1 cellular context compared by ENCODE assay signal in the genomic region with DNA sequence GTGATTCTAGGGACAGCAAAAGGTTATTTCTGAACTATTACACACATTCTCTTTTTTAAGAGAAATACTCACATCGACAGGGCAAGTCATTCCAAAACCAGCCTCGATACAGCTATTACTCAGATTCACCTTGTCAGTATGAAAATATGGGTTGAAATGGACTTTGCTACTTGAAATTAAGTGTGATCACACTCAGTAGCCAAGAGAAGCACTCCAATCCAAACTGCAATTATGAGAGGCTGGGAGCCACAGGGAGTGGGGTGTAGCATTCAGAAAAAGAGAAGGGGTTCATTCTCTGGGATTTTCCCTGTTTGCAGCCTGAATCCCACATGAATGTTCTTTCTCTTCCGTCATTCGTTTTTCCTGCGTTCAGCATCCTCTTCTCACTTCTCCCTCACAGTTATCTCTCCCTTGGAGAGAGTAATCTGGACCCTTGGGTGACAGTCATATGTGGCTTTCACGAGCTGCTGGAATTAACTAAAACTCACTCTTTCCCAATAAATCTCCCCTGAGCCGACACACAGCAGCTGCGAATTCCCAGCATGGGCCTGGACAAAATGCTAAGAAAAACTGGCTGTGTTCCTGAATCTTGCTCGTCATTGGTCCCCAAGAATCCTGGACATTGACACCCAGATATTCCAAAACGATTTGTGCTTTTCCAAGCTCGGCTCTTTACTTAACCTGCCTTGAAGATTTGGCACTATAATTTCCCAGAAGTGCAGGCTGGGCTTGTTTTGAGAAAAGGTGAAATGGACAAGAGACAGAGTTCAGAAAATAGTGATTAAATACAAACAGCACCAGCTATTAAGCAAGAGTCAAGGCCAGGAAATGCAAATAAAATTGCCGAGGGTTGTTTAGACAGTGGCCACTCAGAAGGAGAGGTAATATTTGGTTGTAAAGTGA.
TF ChIP-seq lines count a peak whose summit lies in the region.

No MANE protein-coding gene starts in this region.

TF ChIP-seq in GM12878, 131 proteins besides CTCF, POLR2A, EP300 and RAD21 (continued from another document):
- TF ChIP-seq, protein P1, sequence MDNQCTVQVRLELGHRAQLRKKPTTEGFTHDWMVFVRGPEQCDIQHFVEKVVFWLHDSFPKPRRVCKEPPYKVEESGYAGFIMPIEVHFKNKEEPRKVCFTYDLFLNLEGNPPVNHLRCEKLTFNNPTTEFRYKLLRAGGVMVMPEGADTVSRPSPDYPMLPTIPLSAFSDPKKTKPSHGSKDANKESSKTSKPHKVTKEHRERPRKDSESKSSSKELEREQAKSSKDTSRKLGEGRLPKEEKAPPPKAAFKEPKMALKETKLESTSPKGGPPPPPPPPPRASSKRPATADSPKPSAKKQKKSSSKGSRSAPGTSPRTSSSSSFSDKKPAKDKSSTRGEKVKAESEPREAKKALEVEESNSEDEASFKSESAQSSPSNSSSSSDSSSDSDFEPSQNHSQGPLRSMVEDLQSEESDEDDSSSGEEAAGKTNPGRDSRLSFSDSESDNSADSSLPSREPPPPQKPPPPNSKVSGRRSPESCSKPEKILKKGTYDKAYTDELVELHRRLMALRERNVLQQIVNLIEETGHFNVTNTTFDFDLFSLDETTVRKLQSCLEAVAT (IDR thresholded peaks at IDR 0.05) = peak; percentile 26; the same call in 1 of the 2 replicates
- peak; percentile 1; the same call in 1 of the 2 replicates for TF ChIP-seq CBX5 (IDR thresholded peaks at IDR 0.05; ENCODE audit: low read depth)
- TF ChIP-seq ZNF384 (IDR thresholded peaks at IDR 0.05; ENCODE audit: borderline replicate concordance, low read depth, low read length) = no peak
- TF ChIP-seq GABPA (IDR thresholded peaks at IDR 0.05; ENCODE audit: low read depth) = peak; percentile 74
- peak; percentile 44; the same call in 1 of the 2 replicates for TF ChIP-seq SPI1 (IDR thresholded peaks at IDR 0.05; ENCODE audit: borderline replicate concordance, insufficient read depth, low read depth, low read length)
- peak; percentile 95 for TF ChIP-seq PML (IDR thresholded peaks at IDR 0.05; ENCODE audit: low read length)
- TF ChIP-seq NFIC (IDR thresholded peaks at IDR 0.05; ENCODE audit: low read depth, low read length) = peak; percentile 100
- peak; percentile 96 for TF ChIP-seq EED (IDR thresholded peaks at IDR 0.05; ENCODE audit: low read depth)
- TF ChIP-seq, protein P2, sequence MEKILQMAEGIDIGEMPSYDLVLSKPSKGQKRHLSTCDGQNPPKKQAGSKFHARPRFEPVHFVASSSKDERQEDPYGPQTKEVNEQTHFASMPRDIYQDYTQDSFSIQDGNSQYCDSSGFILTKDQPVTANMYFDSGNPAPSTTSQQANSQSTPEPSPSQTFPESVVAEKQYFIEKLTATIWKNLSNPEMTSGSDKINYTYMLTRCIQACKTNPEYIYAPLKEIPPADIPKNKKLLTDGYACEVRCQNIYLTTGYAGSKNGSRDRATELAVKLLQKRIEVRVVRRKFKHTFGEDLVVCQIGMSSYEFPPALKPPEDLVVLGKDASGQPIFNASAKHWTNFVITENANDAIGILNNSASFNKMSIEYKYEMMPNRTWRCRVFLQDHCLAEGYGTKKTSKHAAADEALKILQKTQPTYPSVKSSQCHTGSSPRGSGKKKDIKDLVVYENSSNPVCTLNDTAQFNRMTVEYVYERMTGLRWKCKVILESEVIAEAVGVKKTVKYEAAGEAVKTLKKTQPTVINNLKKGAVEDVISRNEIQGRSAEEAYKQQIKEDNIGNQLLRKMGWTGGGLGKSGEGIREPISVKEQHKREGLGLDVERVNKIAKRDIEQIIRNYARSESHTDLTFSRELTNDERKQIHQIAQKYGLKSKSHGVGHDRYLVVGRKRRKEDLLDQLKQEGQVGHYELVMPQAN (conservative IDR thresholded peaks at IDR 0.05) = 0 out of 2 replicates have a peak, but pooled peaks have one; percentile 14
- TF ChIP-seq, protein P3, sequence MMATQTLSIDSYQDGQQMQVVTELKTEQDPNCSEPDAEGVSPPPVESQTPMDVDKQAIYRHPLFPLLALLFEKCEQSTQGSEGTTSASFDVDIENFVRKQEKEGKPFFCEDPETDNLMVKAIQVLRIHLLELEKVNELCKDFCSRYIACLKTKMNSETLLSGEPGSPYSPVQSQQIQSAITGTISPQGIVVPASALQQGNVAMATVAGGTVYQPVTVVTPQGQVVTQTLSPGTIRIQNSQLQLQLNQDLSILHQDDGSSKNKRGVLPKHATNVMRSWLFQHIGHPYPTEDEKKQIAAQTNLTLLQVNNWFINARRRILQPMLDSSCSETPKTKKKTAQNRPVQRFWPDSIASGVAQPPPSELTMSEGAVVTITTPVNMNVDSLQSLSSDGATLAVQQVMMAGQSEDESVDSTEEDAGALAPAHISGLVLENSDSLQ (IDR thresholded peaks at IDR 0.05) = peak; percentile 3; the same call in 1 of the 2 replicates
- peak; percentile 81; the same call in 2 of the 3 replicates for TF ChIP-seq POU2F2 (IDR thresholded peaks at IDR 0.05; ENCODE audit: borderline replicate concordance, low read depth, low read length)
TF ChIP-seq in GM12878: peak in this region for 61.
